ENCODE assay signal across 1 cellular context in genomic region chr7:16847381-16847860, GRCh38.
TF ChIP-seq lines count a peak whose summit lies in the region.

No MANE protein-coding gene starts in this region.

TF ChIP-seq in K562, 482 proteins besides CTCF, POLR2A, EP300 and RAD21 (continued from another document):
- TF ChIP-seq ZNF511 (CRISPR knock-in tag; IDR thresholded peaks at IDR 0.05) (no peak), CEBPG (CRISPR knock-in tag; IDR thresholded peaks at IDR 0.05) (no peak), CEBPG (tag; conservative IDR thresholded peaks at IDR 0.05 in 1 of 2, IDR thresholded peaks at IDR 0.05 in 1 of 2) (0 out of 4 replicates have a peak, but pooled peaks of 1 of the 2 experiments have one; percentile 15), ZNF592 (IDR thresholded peaks at IDR 0.05) (no peak), TEAD4 (IDR thresholded peaks at IDR 0.05; ENCODE audit: low read length) (peak; percentile 46; the same call in 1 of the 2 replicates), TEAD4 (CRISPR knock-in tag; IDR thresholded peaks at IDR 0.05; ENCODE audit: borderline replicate concordance) (no peak), GATA2 (CRISPR knock-in tag; IDR thresholded peaks at IDR 0.05) (peak; percentile 39; the same call in 1 of the 2 replicates), TEAD1 (CRISPR knock-in tag; IDR thresholded peaks at IDR 0.05) (peak in 1 of 2 experiments; percentile 80; a peak in 2 of 4 replicates)
